8 cellular contexts compared by ENCODE assay signal in the genomic region with DNA sequence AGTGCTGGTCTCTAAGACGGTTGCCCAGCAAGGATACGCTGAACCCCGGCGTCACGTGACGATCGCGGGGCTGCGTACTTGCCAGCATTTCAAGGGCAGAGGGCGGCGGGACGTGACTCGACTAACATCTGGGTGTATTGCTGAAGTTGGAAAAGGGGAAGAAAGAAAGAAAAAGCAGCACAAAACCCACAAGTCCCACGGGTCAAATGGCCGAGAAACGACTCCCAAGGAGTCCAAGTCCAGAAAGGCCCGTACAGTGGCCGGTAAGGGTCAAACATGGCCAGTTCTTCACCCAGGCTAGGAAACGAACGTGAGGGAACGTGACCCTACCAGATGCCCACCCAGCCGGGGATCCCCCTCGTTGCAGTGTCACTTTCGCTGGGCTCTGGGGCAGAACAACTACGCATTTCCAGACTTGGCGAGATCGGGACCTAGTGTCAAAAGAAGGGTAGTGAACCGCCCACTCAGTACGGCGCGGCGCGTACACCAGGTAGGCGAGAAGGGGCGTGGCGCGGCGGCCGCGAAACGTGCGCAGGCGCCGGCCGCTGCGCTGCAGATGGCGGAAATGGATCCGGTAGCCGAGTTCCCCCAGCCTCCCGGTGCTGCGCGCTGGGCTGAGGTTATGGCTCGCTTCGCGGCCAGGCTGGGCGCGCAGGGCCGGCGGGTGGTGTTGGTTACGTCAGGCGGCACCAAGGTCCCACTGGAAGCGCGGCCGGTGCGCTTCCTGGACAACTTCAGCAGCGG. TPM values are rescaled to one million over a fixed set of nuclear protein-coding genes. Genes with fewer than 3 reads are reported as not detected.
DNase-seq lines count a peak whose midpoint lies in the region; ATAC-seq and TF ChIP-seq lines count a peak whose summit lies in the region.

A gene (plus strand): TSS at position 534 of the 744 bp plus-strand sequence. CDS start 23 bp downstream, at position 557.
A gene with protein sequence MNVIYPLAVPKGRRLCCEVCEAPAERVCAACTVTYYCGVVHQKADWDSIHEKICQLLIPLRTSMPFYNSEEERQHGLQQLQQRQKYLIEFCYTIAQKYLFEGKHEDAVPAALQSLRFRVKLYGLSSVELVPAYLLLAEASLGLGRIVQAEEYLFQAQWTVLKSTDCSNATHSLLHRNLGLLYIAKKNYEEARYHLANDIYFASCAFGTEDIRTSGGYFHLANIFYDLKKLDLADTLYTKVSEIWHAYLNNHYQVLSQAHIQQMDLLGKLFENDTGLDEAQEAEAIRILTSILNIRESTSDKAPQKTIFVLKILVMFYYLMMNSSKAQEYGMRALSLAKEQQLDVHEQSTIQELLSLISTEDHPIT (minus strand): TSS at position 13 of the 744 bp plus-strand sequence. CDS start 25 bp downstream, outside the sequence.

- TF ChIP-seq CTCF in CD14-positive monocyte (IDR thresholded peaks at IDR 0.05) (no peak), lung (IDR thresholded peaks at IDR 0.05; ENCODE audit: control extremely low read depth, extremely low read depth) (no peak)

- H3K9me3 ChIP-seq in lung (ENCODE audit: control insufficient read depth in 2 of 2, insufficient read depth in 1 of 2, low read length in 1 of 2), result no peaks in the 10 kb centered on the region

- H3K4me1 Mint-ChIP-seq in CD14-positive monocyte, result peaks cover 22% of the 10 kb centered on the region
- H3K4me1 Mint-ChIP-seq in activated CD4-positive, alpha-beta memory T cell treated with anti-CD3 and anti-CD28 coated beads for 36 hours (ENCODE audit: low read depth), result peaks cover 23% of the 10 kb centered on the region

- peak within 1 kb of the TSS; percentile 93 to 98 (median 95) for H3K27ac Mint-ChIP-seq in CD14-positive monocyte
- peak within 1 kb of the TSS; percentile 91 for H3K27ac Mint-ChIP-seq in activated CD4-positive, alpha-beta memory T cell treated with anti-CD3 and anti-CD28 coated beads for 36 hours

- ATAC-seq in GM19324 (IDR thresholded peaks at IDR 0.05; ENCODE audit: low FRiP score, unreplicated experiment) (peak; percentile 85), HG03460 (IDR thresholded peaks at IDR 0.05; ENCODE audit: unreplicated experiment) (peak; percentile 74), lung (ENCODE audit: insufficient read depth, low FRiP score) (peak; percentile 95)

- intact Hi-C loops in CD14-positive monocyte (cut with micrococcal nuclease), result loop anchor here in 1 of 2 donors (2.0 to 5.0 kb wide), 2 partner anchors 121 to 226 kb away; a partner anchor contains a TSS
- intact Hi-C loops in activated CD4-positive, alpha-beta memory T cell treated with anti-CD3 and anti-CD28 coated beads for 36 hours (cut with micrococcal nuclease), result loop anchor here (1.0 to 5.0 kb wide), 4 partner anchors 8 to 311 kb away; a partner anchor contains a TSS

- DNase-seq in CD14-positive monocyte (ENCODE audit: low spot score) (peak; percentile 84), NCI-H69 (lab: John Stamatoyannopoulos, UW) (peak; percentile 90), ecto neural progenitor cell (ENCODE audit: low spot score) (peak; percentile 88), lung (ENCODE audit: low spot score) (peak; percentile 86)
- peak; percentile 95 for DNase-seq in activated CD4-positive, alpha-beta memory T cell treated with anti-CD3 and anti-CD28 coated beads for 36 hours
- peak; percentile 86 to 93 (median 89) for DNase-seq in stimulated activated CD4-positive, alpha-beta T cell treated with anti-CD3 and anti-CD28 coated beads, TNF-alpha, amount 100 ng/mL, for 24 hours (ENCODE audit: low read depth in 3 of 3)

- peak within 1 kb of the TSS; percentile 83 for H3K4me3 ChIP-seq in lung

- CTCF ChIA-PET in activated CD4-positive, alpha-beta memory T cell treated with anti-CD3 and anti-CD28 coated beads for 36 hours (lab: Charles Lee), result no interaction called here

- no peaks in the 10 kb centered on the region for H3K27me3 ChIP-seq in lung (ENCODE audit: control insufficient read depth, insufficient read depth)

- peaks cover 0 to 6% of the 10 kb centered on the region in 2 donors for H3K4me1 ChIP-seq in lung (ENCODE audit: control insufficient read depth in 2 of 2, insufficient read depth in 2 of 2, low read length in 2 of 2)

- peaks cover 2 to 4% of the 10 kb centered on the region in 2 donors for H3K36me3 ChIP-seq in lung (ENCODE audit: control insufficient read depth in 2 of 2, insufficient read depth in 2 of 2, low read length in 2 of 2)

- peaks cover 0 to 1% (median 0%) of the 10 kb centered on the region in 3 donors for H3K27me3 Mint-ChIP-seq in CD14-positive monocyte (ENCODE audit: low read depth in 3 of 3)
- H3K27me3 Mint-ChIP-seq in activated CD4-positive, alpha-beta memory T cell treated with anti-CD3 and anti-CD28 coated beads for 36 hours, result no peaks in the 10 kb centered on the region

- 1% methylated on average over 66 of the region's 66 CpGs for WGBS in lung, 2 donors

- peaks cover 35 to 41% of the 10 kb centered on the region in 2 donors for H3K36me3 Mint-ChIP-seq in CD14-positive monocyte
- peaks cover 24% of the 10 kb centered on the region for H3K36me3 Mint-ChIP-seq in activated CD4-positive, alpha-beta memory T cell treated with anti-CD3 and anti-CD28 coated beads for 36 hours

- H3K4me3 Mint-ChIP-seq in CD14-positive monocyte, result peak within 1 kb of the TSS; percentile 92 to 96
- peak within 1 kb of the TSS; percentile 79 for H3K4me3 Mint-ChIP-seq in activated CD4-positive, alpha-beta memory T cell treated with anti-CD3 and anti-CD28 coated beads for 36 hours

- POLR2A ChIA-PET in activated CD4-positive, alpha-beta memory T cell treated with anti-CD3 and anti-CD28 coated beads for 36 hours (lab: Charles Lee), result interaction anchor here (0.9 kb wide), 1 partner anchor 118 kb away, joined by 3 read pairs; no protein-coding TSS in a partner anchor

- H3K27ac ChIP-seq in lung (ENCODE audit: low read depth in 1 of 2, low read length in 1 of 2), result peak within 1 kb of the TSS; percentile 94 to 95

- H3K9me3 Mint-ChIP-seq in CD14-positive monocyte, result no peaks in the 10 kb centered on the region
- H3K9me3 Mint-ChIP-seq in activated CD4-positive, alpha-beta memory T cell treated with anti-CD3 and anti-CD28 coated beads for 36 hours, result no peaks in the 10 kb centered on the region

RNA-seq across cellular contexts. Expression of the first gene that starts in this region (rescaled TPM):
- polyA plus RNA-seq in CD14-positive monocyte (100 to 1,000 TPM; 176 to 182 TPM), lung (100 to 1,000 TPM in 1 of 2 donors, 10 to 100 TPM in 1; 60.4 to 103 TPM)
- 10 to 100 TPM; 50.8 to 52.3 TPM for total RNA-seq in activated CD4-positive, alpha-beta memory T cell treated with anti-CD3 and anti-CD28 coated beads for 36 hours
- total RNA-seq in lung, result 10 to 100 TPM; 33.0 to 63.5 TPM

RNA-seq across cellular contexts. Expression of the second gene that starts in this region (rescaled TPM):
- 1 to 10 TPM; 1.2 to 1.3 TPM for polyA plus RNA-seq in CD14-positive monocyte
- total RNA-seq in activated CD4-positive, alpha-beta memory T cell treated with anti-CD3 and anti-CD28 coated beads for 36 hours, result 1 to 10 TPM in 1 of 2 experiments, under 1 TPM in 1; 0.97 to 1.3 TPM
- 1 to 10 TPM; 6.6 to 9.1 TPM for total RNA-seq in lung
- 1 to 10 TPM; 3.9 to 5.4 TPM for polyA plus RNA-seq in lung

Comparison
In these comparisons a context has a peak if more than half of its experiments do, and no peak if none do; other contexts are left out.
1. Peak in every context shown above with its lines: DNase-seq, ATAC-seq, H3K4me3 ChIP-seq and H3K27ac ChIP-seq.